ENCODE assay signal across 17 cellular contexts in the genomic region with DNA sequence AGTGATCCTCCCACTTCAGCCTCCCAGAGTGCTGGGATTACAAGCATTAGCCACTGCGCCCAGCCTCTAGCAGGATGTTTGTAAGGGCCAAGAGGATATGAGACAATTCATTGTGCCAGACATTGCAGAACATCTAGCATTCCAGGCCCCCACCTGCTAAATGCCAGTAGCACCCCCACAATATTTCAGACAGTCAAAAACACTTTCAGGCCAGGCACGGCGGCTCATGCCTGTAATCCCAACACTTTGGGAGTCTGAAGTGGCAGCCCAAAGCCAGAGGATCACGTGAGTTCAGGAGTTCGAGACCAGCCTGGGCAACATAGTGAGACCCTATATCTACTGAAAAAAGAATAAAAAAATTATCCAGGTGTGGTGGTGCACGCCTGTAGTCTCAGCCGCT. TPM values are rescaled to one million over a fixed set of nuclear protein-coding genes. Genes with fewer than 3 reads are reported as not detected.
A peak's percentile ranks its signal among the peaks of the same experiment; 100 is the strongest.
DNase-seq lines count a peak whose midpoint lies in the region; TF ChIP-seq lines count a peak whose summit lies in the region.
"Had no signal": no experiment of that assay in that cellular context is flagged by ENCODE, and none has a peak within 500 bp of the region (broad histone marks: within the 10 kb centered on the region; RNA-seq: fewer than 3 reads in every experiment).

No MANE protein-coding gene starts in this region.

- TF ChIP-seq CTCF in coronary artery (IDR thresholded peaks at IDR 0.05) (no peak), esophagus squamous epithelium (IDR thresholded peaks at IDR 0.05) (no peak)

- intact Hi-C loops in esophagus squamous epithelium (cut with DNase I): no loop called here

- H3K9me3 ChIP-seq in BLaER1: no peaks in the 10 kb centered on the region
- H3K9me3 ChIP-seq in esophagus squamous epithelium: no peaks in the 10 kb centered on the region
- H3K9me3 ChIP-seq: BLaER1 treated with 17β-estradiol and CSF1 and Interleukin-3, amounts not matched to agents 10 nM and 100 nM; HAP-1 had no signal

- WGBS in esophagus squamous epithelium, 2 donors: 98 to 100% methylated on average over 6 to 7 of the region's 7 CpGs

- H4K20me1 ChIP-seq in BLaER1: no peaks in the 10 kb centered on the region

- H3K27me3 ChIP-seq in BLaER1 (no peaks in the 10 kb centered on the region), esophagus squamous epithelium (no peaks in the 10 kb centered on the region)
- H3K27me3 ChIP-seq: BLaER1 treated with 17β-estradiol and CSF1 and Interleukin-3, amounts not matched to agents 10 nM and 100 nM had no signal

- H3K4me3 ChIP-seq in BLaER1 (no peak overlapping the region), coronary artery (no peak overlapping the region), esophagus squamous epithelium (no peak overlapping the region)
- H3K4me3 ChIP-seq: BLaER1 treated with 17β-estradiol and CSF1 and Interleukin-3, amounts not matched to agents 10 nM and 100 nM; HAP-1 had no signal

- H3K4me2 ChIP-seq in BLaER1: peak overlapping the region; percentile 90; the same call in 1 of the 2 replicates

- H3K36me3 ChIP-seq in BLaER1 (peaks cover 93% of the 10 kb centered on the region), esophagus squamous epithelium (peaks cover 20 to 100% (median 59%) of the 10 kb centered on the region in 3 donors)

- H3K9ac ChIP-seq in BLaER1: no peak overlapping the region
- H3K9ac ChIP-seq: BLaER1 treated with 17β-estradiol and CSF1 and Interleukin-3, amounts not matched to agents 10 nM and 100 nM had no signal

- DNase-seq in coronary artery (ENCODE audit: low spot score): peak; percentile 35
- peak; percentile 20 to 53 for DNase-seq in lung microvascular endothelial cell (ENCODE audit: low read depth in 2 of 2)
- peak; percentile 36 for DNase-seq in ureter (ENCODE audit: low spot score)
- no peak for DNase-seq in NCI-H146 treated with DMSO at 0.1 percent for 48 hours (lab: John Stamatoyannopoulos, UW; ENCODE audit: unreplicated experiment)
- no peak for DNase-seq in NCI-H748 treated with DMSO at 0.1 percent for 48 hours (lab: John Stamatoyannopoulos, UW)
- no peak for DNase-seq in esophagus squamous epithelium (lab: John Stamatoyannopoulos, UW)
- DNase-seq: 8988T; Calu3; CD8-positive, alpha-beta T cell; DMS79 treated with DMSO at 0.1 percent for 48 hours; GF-D8 had no signal

- H3K27ac ChIP-seq in BLaER1: 0 out of 2 replicates have a peak overlapping the region, but pooled peaks have one; percentile 89
- H3K27ac ChIP-seq in coronary artery: no peak overlapping the region
- H3K27ac ChIP-seq in esophagus squamous epithelium: no peak overlapping the region
- H3K27ac ChIP-seq: BLaER1 treated with 17β-estradiol and CSF1 and Interleukin-3, amounts not matched to agents 10 nM and 100 nM; HL-60 had no signal

- peaks cover 42% of the 10 kb centered on the region for H3K4me1 ChIP-seq in BLaER1
- H3K4me1 ChIP-seq in esophagus squamous epithelium: peaks cover 0 to 18% (median 5%) of the 10 kb centered on the region in 3 donors
- H3K4me1 ChIP-seq: HAP-1 had no signal

- no peak for TF ChIP-seq POLR2A in esophagus squamous epithelium (IDR thresholded peaks at IDR 0.05)

RNA-seq across cellular contexts. Expression of gene PPIE, which starts 12.9 kb away (rescaled TPM):
- total RNA-seq in lung microvascular endothelial cell (28.1 and 38.7 TPM in 2 replicates), ureter (62.4 TPM), esophagus squamous epithelium (10 to 100 TPM; 13.7 to 37.1 (median 28.6) TPM)

RNA-seq across cellular contexts. Expression of gene OXCT2, which starts 19.6 kb away (rescaled TPM):
- 2.6 and 4.2 TPM in 2 replicates for total RNA-seq in lung microvascular endothelial cell
- total RNA-seq in ureter: 1.1 TPM
- total RNA-seq in esophagus squamous epithelium: under 1 TPM in 2 of 4 donors, not detected in 2; 0.19 to 0.48 TPM
- total RNA-seq: A673, HT1080 had no signal

RNA-seq across cellular contexts. Expression of gene BMP8B, which starts 37.1 kb away (rescaled TPM):
- total RNA-seq in lung microvascular endothelial cell (under 0.01 and 0.20 TPM in 2 replicates), ureter (3.7 TPM), esophagus squamous epithelium (under 1 TPM; 0.18 to 0.83 (median 0.55) TPM)
- total RNA-seq: HT1080 had no signal

Comparison
In these comparisons a context has a peak if more than half of its experiments do, and no peak if none do; other contexts are left out.
1. DNase-seq: peak in coronary artery (single experiment), lung microvascular endothelial cell (2 of 2) and ureter (single experiment); none in NCI-H146 treated with DMSO at 0.1 percent for 48 hours (single experiment), NCI-H748 treated with DMSO at 0.1 percent for 48 hours (single experiment) and esophagus squamous epithelium (single experiment).